8 cellular contexts compared by ENCODE assay signal in genomic region chr12:57755454-57756372, GRCh38. TPM values are rescaled to one million over a fixed set of nuclear protein-coding genes. Genes with fewer than 3 reads are reported as not detected.
DNase-seq lines count a peak whose midpoint lies in the region; ATAC-seq and TF ChIP-seq lines count a peak whose summit lies in the region.

No MANE protein-coding gene starts in this region.

- peaks cover 30% of the 10 kb centered on the region for H3K4me1 Mint-ChIP-seq in HFFc6 (ENCODE audit: low read depth)
- H3K4me1 Mint-ChIP-seq in activated CD4-positive, alpha-beta memory T cell treated with anti-CD3 and anti-CD28 coated beads, Interleukin-2, amount 10 ng/mL, durations not matched to agents 7 days and 5 days: peaks cover 58% of the 10 kb centered on the region

- peaks cover under 1% of the 10 kb centered on the region for H4K20me1 ChIP-seq in osteoblast (ENCODE audit: insufficient read depth, low read length)

- peak overlapping the region; percentile 65 to 74 (median 72) for H3K27ac ChIP-seq in esophagus muscularis mucosa (replicated peaks in 1 of 4)
- H3K27ac ChIP-seq in osteoblast (ENCODE audit: low read depth, low read length): no peak overlapping the region

- H3K36me3 ChIP-seq in esophagus muscularis mucosa (peaks cover 0 to 21% (median 18%) of the 10 kb centered on the region in 4 donors), osteoblast (ENCODE audit: insufficient read depth, low read length) (peaks cover 5% of the 10 kb centered on the region)

- H3K36me3 Mint-ChIP-seq in HFFc6 (ENCODE audit: low read depth): peaks cover 15% of the 10 kb centered on the region
- peaks cover 28% of the 10 kb centered on the region for H3K36me3 Mint-ChIP-seq in activated CD4-positive, alpha-beta memory T cell treated with anti-CD3 and anti-CD28 coated beads, Interleukin-2, amount 10 ng/mL, durations not matched to agents 7 days and 5 days (ENCODE audit: low read depth)

- H3K4me1 ChIP-seq in esophagus muscularis mucosa: peaks cover 25 to 58% (median 41%) of the 10 kb centered on the region in 4 donors
- peaks cover 14% of the 10 kb centered on the region for H3K4me1 ChIP-seq in osteoblast (ENCODE audit: insufficient read depth, low read length)

- peak overlapping the region; percentile 35 for H3K4me3 Mint-ChIP-seq in HFFc6
- H3K4me3 Mint-ChIP-seq in activated CD4-positive, alpha-beta memory T cell treated with anti-CD3 and anti-CD28 coated beads, Interleukin-2, amount 10 ng/mL, durations not matched to agents 7 days and 5 days: peak overlapping the region; percentile 78

- no peak for TF ChIP-seq EP300 in esophagus muscularis mucosa (IDR thresholded peaks at IDR 0.05)

- CTCF ChIA-PET in activated CD4-positive, alpha-beta memory T cell treated with anti-CD3 and anti-CD28 coated beads, Interleukin-2, amount 10 ng/mL, durations not matched to agents 7 days and 5 days (lab: Charles Lee): interaction anchor here (0.6 to 2.4 kb wide), 18 partner anchors 9 to 209 kb away, joined by 3 to 39 read pairs (median 12); partner anchors contain the start of genes CYP27B1, EEF1AKMT3, METTL1 and TSFM

- TF ChIP-seq POLR2A in esophagus muscularis mucosa (IDR thresholded peaks at IDR 0.05; ENCODE audit: low read depth): no peak

- H3K4me3 ChIP-seq in AG10803 (ENCODE audit: low read length): peak overlapping the region; percentile 45
- H3K4me3 ChIP-seq in esophagus muscularis mucosa: peak overlapping the region; percentile 74 to 91 (median 86)
- H3K4me3 ChIP-seq in osteoblast (ENCODE audit: insufficient read depth, low read length): peak overlapping the region; percentile 49

- POLR2A ChIA-PET in activated CD4-positive, alpha-beta memory T cell treated with anti-CD3 and anti-CD28 coated beads, Interleukin-2, amount 10 ng/mL, durations not matched to agents 7 days and 5 days (lab: Charles Lee): interaction anchor here (1.0 to 2.4 kb wide), 8 partner anchors 9 to 185 kb away, joined by 3 to 13 read pairs (median 5); partner anchors contain the start of genes ATP23, TSFM and TSPAN31

- H3K27me3 ChIP-seq in esophagus muscularis mucosa (no peaks in the 10 kb centered on the region), osteoblast (ENCODE audit: insufficient read depth, low read length) (peaks cover 49% of the 10 kb centered on the region)

- TF ChIP-seq CTCF in AG10803 (conservative IDR thresholded peaks at IDR 0.05; ENCODE audit: low read length) (no peak), HFFc6 (IDR thresholded peaks at IDR 0.05) (no peak), esophagus muscularis mucosa (IDR thresholded peaks at IDR 0.05) (no peak), osteoblast (IDR thresholded peaks at IDR 0.05; ENCODE audit: extremely low read depth, low read depth, low read length) (no peak)

- H3K79me2 ChIP-seq in osteoblast (ENCODE audit: insufficient read depth, low read length): peaks cover 16% of the 10 kb centered on the region

- H2AFZ ChIP-seq in osteoblast (ENCODE audit: low read length): no peak overlapping the region

- H3K4me2 ChIP-seq in osteoblast (ENCODE audit: insufficient read depth, low read length): peak overlapping the region; percentile 58

- DNase-seq in AG10803 (ENCODE audit: low read depth) (no peak), HFFc6 (no peak), esophagus muscularis mucosa (ENCODE audit: extremely low spot score) (no peak), osteoblast (ENCODE audit: insufficient read length, low spot score, missing footprints) (peak; percentile 91)
- DNase-seq in activated CD4-positive, alpha-beta memory T cell treated with anti-CD3 and anti-CD28 coated beads, Interleukin-2, amount 10 ng/mL, durations not matched to agents 7 days and 5 days: peak; percentile 40

- intact Hi-C loops in esophagus muscularis mucosa (cut with DNase I): no loop called here

- ATAC-seq in GM21529 (IDR thresholded peaks at IDR 0.05; ENCODE audit: unreplicated experiment) (no peak), GM21825 (IDR thresholded peaks at IDR 0.05; ENCODE audit: unreplicated experiment) (no peak), GM21360 (IDR thresholded peaks at IDR 0.05; ENCODE audit: unreplicated experiment) (no peak)

- H3K27me3 Mint-ChIP-seq in HFFc6 (ENCODE audit: insufficient read depth): peaks cover 34% of the 10 kb centered on the region
- H3K27me3 Mint-ChIP-seq in activated CD4-positive, alpha-beta memory T cell treated with anti-CD3 and anti-CD28 coated beads, Interleukin-2, amount 10 ng/mL, durations not matched to agents 7 days and 5 days: peaks cover 3% of the 10 kb centered on the region

- WGBS in esophagus muscularis mucosa: 13% methylated on average over 6 of the region's 76 CpGs

- H3K9me3 Mint-ChIP-seq in HFFc6: no peaks in the 10 kb centered on the region
- H3K9me3 Mint-ChIP-seq in activated CD4-positive, alpha-beta memory T cell treated with anti-CD3 and anti-CD28 coated beads, Interleukin-2, amount 10 ng/mL, durations not matched to agents 7 days and 5 days: no peaks in the 10 kb centered on the region

- H3K9me3 ChIP-seq in esophagus muscularis mucosa: no peaks in the 10 kb centered on the region
- H3K9me3 ChIP-seq in osteoblast (ENCODE audit: low read depth, low read length): no peaks in the 10 kb centered on the region

- no peak overlapping the region for H3K27ac Mint-ChIP-seq in HFFc6
- H3K27ac Mint-ChIP-seq in activated CD4-positive, alpha-beta memory T cell treated with anti-CD3 and anti-CD28 coated beads, Interleukin-2, amount 10 ng/mL, durations not matched to agents 7 days and 5 days: peak overlapping the region; percentile 8

RNA-seq across cellular contexts. Expression of gene MARCHF9, which starts 0.8 kb away (rescaled TPM):
- 1 to 10 TPM in 4 of 6 experiments, under 1 TPM in 2; 0.94 to 3.2 (median 1.2) TPM for total RNA-seq in HFFc6 (2021; fragmentation: NEBNext Ultra II Directional; extraction: Animal tissue kit (Norgen Biotek cat#: 25700))
- 10 to 100 TPM; 29.2 to 31.4 TPM for total RNA-seq in activated CD4-positive, alpha-beta memory T cell treated with anti-CD3 and anti-CD28 coated beads, Interleukin-2, amount 10 ng/mL, durations not matched to agents 7 days and 5 days
- total RNA-seq in esophagus muscularis mucosa (10 to 100 TPM in 2 of 4 donors, 1 to 10 TPM in 2; 5.6 to 16.9 (median 10.7) TPM), osteoblast (0.59 and 0.72 TPM in 2 replicates)

RNA-seq across cellular contexts. Expression of gene CDK4, which starts 3.6 kb away (rescaled TPM):
- 100 to 1,000 TPM; 112 to 140 (median 116) TPM for total RNA-seq in HFFc6 (2021; fragmentation: NEBNext Ultra II Directional; extraction: Animal tissue kit (Norgen Biotek cat#: 25700))
- total RNA-seq in activated CD4-positive, alpha-beta memory T cell treated with anti-CD3 and anti-CD28 coated beads, Interleukin-2, amount 10 ng/mL, durations not matched to agents 7 days and 5 days: 10 to 100 TPM; 87.7 to 88.6 TPM
- total RNA-seq in esophagus muscularis mucosa (10 to 100 TPM; 43.6 to 85.7 (median 71.3) TPM), osteoblast (275 and 293 TPM in 2 replicates)

RNA-seq across cellular contexts. Expression of gene TSPAN31, which starts 10.9 kb away (rescaled TPM):
- 10 to 100 TPM; 20.3 to 32.3 (median 24.3) TPM for total RNA-seq in HFFc6 (2021; fragmentation: NEBNext Ultra II Directional; extraction: Animal tissue kit (Norgen Biotek cat#: 25700))
- 10 to 100 TPM; 21.8 to 23.0 TPM for total RNA-seq in activated CD4-positive, alpha-beta memory T cell treated with anti-CD3 and anti-CD28 coated beads, Interleukin-2, amount 10 ng/mL, durations not matched to agents 7 days and 5 days
- 10 to 100 TPM; 34.3 to 45.1 (median 42.1) TPM for total RNA-seq in esophagus muscularis mucosa
- total RNA-seq in osteoblast: 37.4 and 41.6 TPM in 2 replicates

RNA-seq across cellular contexts. Expression of gene CYP27B1, which starts 11.2 kb away (rescaled TPM):
- 1 to 10 TPM in 3 of 6 experiments, under 1 TPM in 3; 0.57 to 1.8 (median 0.96) TPM for total RNA-seq in HFFc6 (2021; fragmentation: NEBNext Ultra II Directional; extraction: Animal tissue kit (Norgen Biotek cat#: 25700))
- 1 to 10 TPM; 3.3 to 4.3 TPM for total RNA-seq in activated CD4-positive, alpha-beta memory T cell treated with anti-CD3 and anti-CD28 coated beads, Interleukin-2, amount 10 ng/mL, durations not matched to agents 7 days and 5 days
- total RNA-seq in esophagus muscularis mucosa (under 1 TPM in 2 of 4 donors, not detected in 2; 0.32 to 0.66 TPM), osteoblast (0.29 and 0.36 TPM in 2 replicates)

RNA-seq across cellular contexts. Expression of gene METTL1, which starts 16.2 kb away (rescaled TPM):
- total RNA-seq in HFFc6 (2021; fragmentation: NEBNext Ultra II Directional; extraction: Animal tissue kit (Norgen Biotek cat#: 25700)): 10 to 100 TPM; 30.0 to 41.8 (median 36.0) TPM
- total RNA-seq in activated CD4-positive, alpha-beta memory T cell treated with anti-CD3 and anti-CD28 coated beads, Interleukin-2, amount 10 ng/mL, durations not matched to agents 7 days and 5 days: 10 to 100 TPM; 12.5 to 13.8 TPM
- 1 to 10 TPM; 4.2 to 9.8 (median 5.7) TPM for total RNA-seq in esophagus muscularis mucosa
- 2.9 TPM in 2 replicates for total RNA-seq in osteoblast

Comparison
In these comparisons a context has a peak if more than half of its experiments do, and no peak if none do; other contexts are left out.
1. DNase-seq: peak in activated CD4-positive, alpha-beta memory T cell treated with anti-CD3 and anti-CD28 coated beads, Interleukin-2, amount 10 ng/mL, durations not matched to agents 7 days and 5 days (single experiment) and osteoblast (single experiment); none in AG10803 (single experiment), HFFc6 (single experiment) and esophagus muscularis mucosa (single experiment).
2. Peak in every context shown above with its lines, with median percentiles within 50 percentile points of each other: H3K4me3 ChIP-seq.